37 cellular contexts compared by ENCODE assay signal in genomic region chr17:9499041-9499440, GRCh38.
"Had no signal": no experiment of that assay in that cellular context is flagged by ENCODE, and none has a peak within 500 bp of the region (broad histone marks: within the 10 kb centered on the region; RNA-seq: fewer than 3 reads in every experiment).

No MANE protein-coding gene starts in this region.

- H3K36me3 ChIP-seq: adrenal gland, breast epithelium had no signal

- H3K4me1 ChIP-seq: adrenal gland, body of pancreas, breast epithelium had no signal

- FAIRE-seq: astrocyte, TTC549 had no signal

- H3K27me3 ChIP-seq: adrenal gland, body of pancreas, brain microvascular endothelial cell, breast epithelium had no signal

- H3K4me3 Mint-ChIP-seq: activated B cell treated with CpG ODN at 0.5 μM for 24 hours; activated CD4-positive, alpha-beta memory T cell treated with anti-CD3 and anti-CD28 coated beads for 36 hours; activated CD4-positive, alpha-beta T cell treated with anti-CD3 and anti-CD28 coated beads, Interleukin-2, amount 10 ng/mL, durations not matched to agents 24 days and 14 days; activated CD8-positive, alpha-beta T cell treated with anti-CD3 and anti-CD28 coated beads for 36 hours; activated naive CD4-positive, alpha-beta T cell treated with anti-CD3 and anti-CD28 coated beads for 36 hours; activated naive CD8-positive, alpha-beta T cell treated with anti-CD3 and anti-CD28 coated beads for 36 hours; activated T-cell treated with anti-CD3 and anti-CD28 coated beads, Interleukin-2, amount 50 U/mL, for 4 hours; activated T-cell treated with anti-CD3 and anti-CD28 coated beads, Interleukin-2, amount 50 U/mL, for 72 hours; activated T-helper 1 cell treated with anti-CD3 and anti-CD28 coated beads, Interleukin-12 subunit alpha, Interleukin-12 subunit beta, Interleukin-2, Interleukin-4 antibody, amounts not matched to agents 30 ng/mL and 10 ng/mL and 1 ng/mL, durations not matched to agents 14 hours and 24 hours and 36 hours; activated T-helper 17 cell treated with anti-CD3 and anti-CD28 coated beads, Interleukin-2, amount 50 U/mL, for 72 hours; T-helper 1 cell treated with Interleukin-12 subunit alpha and Interleukin-12 subunit beta and Interleukin-4 antibody, amounts not matched to agents 30 μg/mL and 1 μg/mL, for 36 hours; T-helper 2 cell treated with Interferon-gamma antibody and Interleukin-4, amounts not matched to agents 5 μg/mL and 100 μg/mL, for 36 hours had no signal

- H3K27ac ChIP-seq: adrenal gland, body of pancreas, brain microvascular endothelial cell, breast epithelium, VCaP had no signal

- DNase-seq: activated B cell treated with CpG ODN at 0.5 μM for 24 hours; activated CD4-positive, alpha-beta memory T cell treated with anti-CD3 and anti-CD28 coated beads for 36 hours; activated CD4-positive, alpha-beta T cell treated with anti-CD3 and anti-CD28 coated beads for 4 hours; activated CD4-positive, alpha-beta T cell treated with anti-CD3 and anti-CD28 coated beads, Interleukin-2, amount 10 ng/mL, durations not matched to agents 24 days and 14 days; activated CD4-positive, alpha-beta T cell treated with anti-CD3 and anti-CD28 coated beads, Interleukin-2, amount 50 U/mL, for 1 hour; activated CD4-positive, alpha-beta T cell treated with anti-CD3 and anti-CD28 coated beads, Interleukin-2, amount 50 U/mL, for 4 hours; activated CD4-positive, CD25-positive, alpha-beta regulatory T cell treated with anti-CD3 and anti-CD28 coated beads, Interleukin-2, amount 50 U/mL, for 72 hours; activated CD8-positive, alpha-beta memory T cell treated with anti-CD3 and anti-CD28 coated beads, Interleukin-2, amount 50 U/mL, for 4 hours; activated CD8-positive, alpha-beta T cell treated with anti-CD3 and anti-CD28 coated beads for 36 hours; activated effector memory CD4-positive, alpha-beta T cell treated with anti-CD3 and anti-CD28 coated beads, Interleukin-2, amount 50 U/mL, for 16 hours; activated gamma-delta T cell treated with Interleukin-2 at 50 U/mL for 16 hours; activated naive CD4-positive, alpha-beta T cell; activated naive CD4-positive, alpha-beta T cell treated with anti-CD3 and anti-CD28 coated beads for 36 hours; activated naive CD4-positive, alpha-beta T cell treated with anti-CD3 and anti-CD28 coated beads, Interleukin-2, amount 50 U/mL, for 16 hours; activated naive CD8-positive, alpha-beta T cell treated with anti-CD3 and anti-CD28 coated beads for 36 hours; activated T-cell treated with anti-CD3 and anti-CD28 coated beads for 4 hours; activated T-cell treated with anti-CD3 and anti-CD28 coated beads, Interleukin-2, amount 50 U/mL, for 1 hour; activated T-cell treated with anti-CD3 and anti-CD28 coated beads, Interleukin-2, amount 50 U/mL, for 4 hours; activated T-cell treated with anti-CD3 and anti-CD28 coated beads, Interleukin-2, amount 50 U/mL, for 72 hours; adrenal gland; amniotic stem cell; aorta; body of pancreas; brain microvascular endothelial cell; central memory CD4-positive, alpha-beta T cell; T-helper 1 cell; T-helper 2 cell; T-helper 9 cell had no signal

- H3K27me3 Mint-ChIP-seq: activated B cell treated with CpG ODN at 0.5 μM for 24 hours; activated CD4-positive, alpha-beta memory T cell treated with anti-CD3 and anti-CD28 coated beads for 36 hours; activated CD4-positive, alpha-beta T cell treated with anti-CD3 and anti-CD28 coated beads, Interleukin-2, amount 10 ng/mL, durations not matched to agents 24 days and 14 days; activated CD8-positive, alpha-beta T cell treated with anti-CD3 and anti-CD28 coated beads for 36 hours; activated naive CD8-positive, alpha-beta T cell treated with anti-CD3 and anti-CD28 coated beads for 36 hours; activated T-helper 17 cell treated with anti-CD3 and anti-CD28 coated beads, Interleukin-2, amount 50 U/mL, for 72 hours had no signal

- H3K4me1 Mint-ChIP-seq: activated B cell treated with CpG ODN at 0.5 μM for 24 hours; activated naive CD8-positive, alpha-beta T cell treated with anti-CD3 and anti-CD28 coated beads for 36 hours had no signal

- H3K27ac Mint-ChIP-seq: activated B cell treated with CpG ODN at 0.5 μM for 24 hours; activated CD4-positive, alpha-beta memory T cell treated with anti-CD3 and anti-CD28 coated beads for 36 hours; activated CD4-positive, alpha-beta T cell treated with anti-CD3 and anti-CD28 coated beads, Interleukin-2, amount 10 ng/mL, durations not matched to agents 24 days and 14 days; activated CD8-positive, alpha-beta T cell treated with anti-CD3 and anti-CD28 coated beads for 36 hours; activated naive CD4-positive, alpha-beta T cell treated with anti-CD3 and anti-CD28 coated beads for 36 hours; activated naive CD4-positive, alpha-beta T cell treated with anti-CD3 and anti-CD28 coated beads, Interleukin-2, amount 50 U/mL, for 72 hours; activated naive CD8-positive, alpha-beta T cell treated with anti-CD3 and anti-CD28 coated beads for 36 hours; activated T-cell treated with anti-CD3 and anti-CD28 coated beads, Interleukin-2, amount 50 U/mL, for 72 hours; activated T-helper 1 cell treated with anti-CD3 and anti-CD28 coated beads, Interleukin-12 subunit alpha, Interleukin-12 subunit beta, Interleukin-2, Interleukin-4 antibody, amounts not matched to agents 30 ng/mL and 10 ng/mL and 1 ng/mL, durations not matched to agents 14 hours and 24 hours and 36 hours; activated T-helper 17 cell treated with anti-CD3 and anti-CD28 coated beads, Interleukin-2, amount 50 U/mL, for 72 hours; T-helper 1 cell treated with Interleukin-12 subunit alpha and Interleukin-12 subunit beta and Interleukin-4 antibody, amounts not matched to agents 30 μg/mL and 1 μg/mL, for 36 hours; T-helper 2 cell treated with Interferon-gamma antibody and Interleukin-4, amounts not matched to agents 5 μg/mL and 100 μg/mL, for 36 hours had no signal

- ATAC-seq: activated CD8-positive, alpha-beta T cell treated with anti-CD3 and anti-CD28 coated beads for 36 hours; activated naive CD4-positive, alpha-beta T cell treated with anti-CD3 and anti-CD28 coated beads, Interleukin-2, amount 50 U/mL, for 72 hours; activated T-cell treated with anti-CD3 and anti-CD28 coated beads, Interleukin-2, amount 50 U/mL, for 4 hours; activated T-cell treated with anti-CD3 and anti-CD28 coated beads, Interleukin-2, amount 50 U/mL, for 72 hours; activated T-helper 17 cell treated with anti-CD3 and anti-CD28 coated beads, Interleukin-2, amount 50 U/mL, for 72 hours; body of pancreas had no signal

- H3K9me3 Mint-ChIP-seq: activated B cell treated with CpG ODN at 0.5 μM for 24 hours; activated CD4-positive, alpha-beta memory T cell treated with anti-CD3 and anti-CD28 coated beads for 36 hours; activated CD4-positive, alpha-beta T cell treated with anti-CD3 and anti-CD28 coated beads, Interleukin-2, amount 10 ng/mL, durations not matched to agents 24 days and 14 days; activated CD8-positive, alpha-beta T cell treated with anti-CD3 and anti-CD28 coated beads for 36 hours; activated naive CD4-positive, alpha-beta T cell treated with anti-CD3 and anti-CD28 coated beads for 36 hours; activated naive CD4-positive, alpha-beta T cell treated with anti-CD3 and anti-CD28 coated beads, Interleukin-2, amount 50 U/mL, for 72 hours; activated naive CD8-positive, alpha-beta T cell treated with anti-CD3 and anti-CD28 coated beads for 36 hours; activated T-cell treated with anti-CD3 and anti-CD28 coated beads, Interleukin-2, amount 50 U/mL, for 4 hours; activated T-cell treated with anti-CD3 and anti-CD28 coated beads, Interleukin-2, amount 50 U/mL, for 72 hours; activated T-helper 1 cell treated with anti-CD3 and anti-CD28 coated beads, Interleukin-12 subunit alpha, Interleukin-12 subunit beta, Interleukin-2, Interleukin-4 antibody, amounts not matched to agents 30 ng/mL and 10 ng/mL and 1 ng/mL, durations not matched to agents 14 hours and 24 hours and 36 hours; activated T-helper 17 cell treated with anti-CD3 and anti-CD28 coated beads, Interleukin-2, amount 50 U/mL, for 72 hours; T-helper 1 cell treated with Interleukin-12 subunit alpha and Interleukin-12 subunit beta and Interleukin-4 antibody, amounts not matched to agents 30 μg/mL and 1 μg/mL, for 36 hours; T-helper 2 cell treated with Interferon-gamma antibody and Interleukin-4, amounts not matched to agents 5 μg/mL and 100 μg/mL, for 36 hours had no signal

- H3K9me3 ChIP-seq: adrenal gland, body of pancreas, breast epithelium had no signal

- H3K4me3 ChIP-seq: adrenal gland, body of pancreas, breast epithelium had no signal
